12 cellular contexts compared by ENCODE assay signal in the genomic region with DNA sequence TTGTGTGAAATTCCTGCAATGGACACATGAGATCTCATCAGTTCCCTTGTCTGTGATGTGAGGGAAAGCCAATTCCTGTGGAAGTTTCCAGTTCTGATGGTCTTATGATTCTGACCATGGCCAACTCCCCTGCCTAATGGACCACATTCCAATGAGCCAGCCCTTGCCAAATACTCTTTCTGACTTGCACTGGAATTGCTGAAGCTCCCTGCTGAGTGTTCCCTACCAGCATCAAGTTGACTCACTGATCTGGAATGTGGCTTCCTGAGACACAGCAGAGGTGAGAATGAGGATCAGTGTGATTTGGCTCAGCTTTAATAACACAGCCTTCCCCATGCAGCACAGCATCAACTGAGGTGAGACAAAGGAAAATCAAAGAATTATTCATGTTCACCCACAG.
DNase-seq lines count a peak whose midpoint lies in the region; TF ChIP-seq lines count a peak whose summit lies in the region.
"Had no signal": no experiment of that assay in that cellular context is flagged by ENCODE, and none has a peak within 500 bp of the region (broad histone marks: within the 10 kb centered on the region; RNA-seq: fewer than 3 reads in every experiment).

No MANE protein-coding gene starts in this region.

- H3K36me3 Mint-ChIP-seq in chondrocyte (ENCODE audit: low read depth) (peaks cover 4% of the 10 kb centered on the region), type B pancreatic cell (peaks cover 6% of the 10 kb centered on the region)

- H3K4me1 Mint-ChIP-seq in chondrocyte (ENCODE audit: low read depth) = peaks cover 15% of the 10 kb centered on the region
- H3K4me1 Mint-ChIP-seq in type B pancreatic cell (ENCODE audit: unreplicated experiment) = peaks cover 3% of the 10 kb centered on the region

- peak overlapping the region; percentile 75 for H3K27ac Mint-ChIP-seq in chondrocyte (ENCODE audit: unreplicated experiment)
- no peak overlapping the region for H3K27ac Mint-ChIP-seq in type B pancreatic cell
- H3K27ac Mint-ChIP-seq: progenitor cell of endocrine pancreas had no signal

- H3K4me3 Mint-ChIP-seq in chondrocyte (ENCODE audit: unreplicated experiment) (no peak overlapping the region), type B pancreatic cell (no peak overlapping the region)

- POLR2A ChIA-PET in GM10248 (lab: Yijun Ruan, JAX) = no interaction called here

- peaks cover 11% of the 10 kb centered on the region for H3K9me3 Mint-ChIP-seq in chondrocyte (ENCODE audit: low read depth)
- peaks cover 12% of the 10 kb centered on the region for H3K9me3 Mint-ChIP-seq in type B pancreatic cell

- in situ Hi-C loops in Caki2 (cut with HindIII; ENCODE audit: low pct_unique_long_range_greater_than_20kb, low sequenced_read_pairs) = no loop called here

- DNase-seq in Caki2 (ENCODE audit: low read depth) (peak; percentile 78), LHCN-M2 (ENCODE audit: low read depth) (peak; percentile 90), chondrocyte (ENCODE audit: low spot score) (no peak), kidney glomerular epithelial cell (lab: John Stamatoyannopoulos, UW) (peak; percentile 76), GM10248 (ENCODE audit: extremely low spot score) (no peak), type B pancreatic cell (ENCODE audit: extremely low spot score, unreplicated experiment) (no peak), NCI-H748 treated with DMSO at 0.1 percent for 48 hours (lab: John Stamatoyannopoulos, UW) (no peak), SIG-M5 (lab: John Stamatoyannopoulos, UW) (no peak)
- DNase-seq: activated CD4-positive, alpha-beta T cell treated with anti-CD3 and anti-CD28 coated beads for 4 hours; COR-L47; Peyer's patch had no signal

- H3K27me3 Mint-ChIP-seq in chondrocyte (ENCODE audit: low read depth) (no peaks in the 10 kb centered on the region), type B pancreatic cell (no peaks in the 10 kb centered on the region)
- H3K27me3 Mint-ChIP-seq: progenitor cell of endocrine pancreas had no signal

- CTCF ChIA-PET in GM10248 (lab: Yijun Ruan, JAX) = interaction anchor here (0.6 to 2.0 kb wide), 6 partner anchors 9 to 133 kb away, joined by 3 to 5 read pairs (median 4); no protein-coding TSS in a partner anchor

- TF ChIP-seq CTCF in chondrocyte (IDR thresholded peaks at IDR 0.05) (no peak), GM10248 (IDR thresholded peaks at IDR 0.05; ENCODE audit: control extremely low read depth, extremely low read depth, low read depth, missing control alignments) (no peak), type B pancreatic cell (conservative IDR thresholded peaks at IDR 0.05) (no peak)

Comparison
In these comparisons a context has a peak if more than half of its experiments do, and no peak if none do; other contexts are left out.
1. DNase-seq: peak in Caki2 (single experiment), LHCN-M2 (single experiment) and kidney glomerular epithelial cell (single experiment); none in chondrocyte (single experiment), GM10248 (single experiment), type B pancreatic cell (single experiment), NCI-H748 treated with DMSO at 0.1 percent for 48 hours (single experiment) and SIG-M5 (single experiment).